Comparison of ENCODE assay signal across 1 cellular context in the genomic region with DNA sequence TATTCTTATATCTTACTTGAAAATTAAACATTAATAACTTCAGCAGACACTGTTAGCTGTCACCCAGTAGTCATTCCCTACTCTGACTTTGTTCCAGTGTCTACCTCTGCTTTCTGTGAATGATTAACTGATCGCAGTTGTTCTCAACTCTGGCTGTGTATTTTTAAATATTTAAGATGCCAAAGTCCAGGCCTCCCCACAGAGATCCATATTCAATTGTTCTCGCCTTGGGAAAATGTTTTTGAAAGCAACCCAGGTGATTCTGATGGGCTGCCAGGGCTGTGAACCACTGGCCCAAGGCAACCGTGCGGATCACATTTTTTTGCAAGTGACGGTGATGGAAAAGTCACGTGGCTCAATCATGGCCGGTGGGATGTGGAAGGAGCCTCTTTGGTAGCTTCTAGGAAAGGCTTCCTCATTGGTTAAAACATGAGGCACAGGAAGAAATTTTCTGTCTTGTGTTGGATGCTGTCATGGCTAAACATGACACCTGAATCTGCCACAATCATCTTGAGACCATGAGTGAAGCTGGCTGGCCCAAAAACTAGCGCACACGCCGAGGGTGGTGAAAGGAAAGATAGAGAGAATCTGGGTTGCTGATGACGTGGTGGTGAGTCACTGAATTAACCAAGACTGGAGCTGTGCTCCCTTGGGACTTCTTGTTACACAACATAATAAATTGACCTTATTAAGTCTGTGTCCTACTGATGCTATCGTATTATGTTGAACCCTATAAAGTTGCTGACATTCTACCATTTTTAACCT.
TF ChIP-seq lines count a peak whose summit lies in the region.

No MANE protein-coding gene starts in this region.

TF ChIP-seq in HepG2, 621 proteins besides CTCF, POLR2A, EP300 and RAD21 (continued from another document and continues in another):
- TF ChIP-seq, protein P1, sequence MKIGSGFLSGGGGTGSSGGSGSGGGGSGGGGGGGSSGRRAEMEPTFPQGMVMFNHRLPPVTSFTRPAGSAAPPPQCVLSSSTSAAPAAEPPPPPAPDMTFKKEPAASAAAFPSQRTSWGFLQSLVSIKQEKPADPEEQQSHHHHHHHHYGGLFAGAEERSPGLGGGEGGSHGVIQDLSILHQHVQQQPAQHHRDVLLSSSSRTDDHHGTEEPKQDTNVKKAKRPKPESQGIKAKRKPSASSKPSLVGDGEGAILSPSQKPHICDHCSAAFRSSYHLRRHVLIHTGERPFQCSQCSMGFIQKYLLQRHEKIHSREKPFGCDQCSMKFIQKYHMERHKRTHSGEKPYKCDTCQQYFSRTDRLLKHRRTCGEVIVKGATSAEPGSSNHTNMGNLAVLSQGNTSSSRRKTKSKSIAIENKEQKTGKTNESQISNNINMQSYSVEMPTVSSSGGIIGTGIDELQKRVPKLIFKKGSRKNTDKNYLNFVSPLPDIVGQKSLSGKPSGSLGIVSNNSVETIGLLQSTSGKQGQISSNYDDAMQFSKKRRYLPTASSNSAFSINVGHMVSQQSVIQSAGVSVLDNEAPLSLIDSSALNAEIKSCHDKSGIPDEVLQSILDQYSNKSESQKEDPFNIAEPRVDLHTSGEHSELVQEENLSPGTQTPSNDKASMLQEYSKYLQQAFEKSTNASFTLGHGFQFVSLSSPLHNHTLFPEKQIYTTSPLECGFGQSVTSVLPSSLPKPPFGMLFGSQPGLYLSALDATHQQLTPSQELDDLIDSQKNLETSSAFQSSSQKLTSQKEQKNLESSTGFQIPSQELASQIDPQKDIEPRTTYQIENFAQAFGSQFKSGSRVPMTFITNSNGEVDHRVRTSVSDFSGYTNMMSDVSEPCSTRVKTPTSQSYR (CRISPR knock-in tag; IDR thresholded peaks at IDR 0.05; ENCODE audit: borderline replicate concordance): no peak
- TF ChIP-seq GZF1 (CRISPR knock-in tag; IDR thresholded peaks at IDR 0.05): no peak
- peak in 1 of 2 experiments; percentile 25; a peak in 1 of 4 replicates for TF ChIP-seq KLF16 (CRISPR knock-in tag; IDR thresholded peaks at IDR 0.05)
- TF ChIP-seq, protein P2, sequence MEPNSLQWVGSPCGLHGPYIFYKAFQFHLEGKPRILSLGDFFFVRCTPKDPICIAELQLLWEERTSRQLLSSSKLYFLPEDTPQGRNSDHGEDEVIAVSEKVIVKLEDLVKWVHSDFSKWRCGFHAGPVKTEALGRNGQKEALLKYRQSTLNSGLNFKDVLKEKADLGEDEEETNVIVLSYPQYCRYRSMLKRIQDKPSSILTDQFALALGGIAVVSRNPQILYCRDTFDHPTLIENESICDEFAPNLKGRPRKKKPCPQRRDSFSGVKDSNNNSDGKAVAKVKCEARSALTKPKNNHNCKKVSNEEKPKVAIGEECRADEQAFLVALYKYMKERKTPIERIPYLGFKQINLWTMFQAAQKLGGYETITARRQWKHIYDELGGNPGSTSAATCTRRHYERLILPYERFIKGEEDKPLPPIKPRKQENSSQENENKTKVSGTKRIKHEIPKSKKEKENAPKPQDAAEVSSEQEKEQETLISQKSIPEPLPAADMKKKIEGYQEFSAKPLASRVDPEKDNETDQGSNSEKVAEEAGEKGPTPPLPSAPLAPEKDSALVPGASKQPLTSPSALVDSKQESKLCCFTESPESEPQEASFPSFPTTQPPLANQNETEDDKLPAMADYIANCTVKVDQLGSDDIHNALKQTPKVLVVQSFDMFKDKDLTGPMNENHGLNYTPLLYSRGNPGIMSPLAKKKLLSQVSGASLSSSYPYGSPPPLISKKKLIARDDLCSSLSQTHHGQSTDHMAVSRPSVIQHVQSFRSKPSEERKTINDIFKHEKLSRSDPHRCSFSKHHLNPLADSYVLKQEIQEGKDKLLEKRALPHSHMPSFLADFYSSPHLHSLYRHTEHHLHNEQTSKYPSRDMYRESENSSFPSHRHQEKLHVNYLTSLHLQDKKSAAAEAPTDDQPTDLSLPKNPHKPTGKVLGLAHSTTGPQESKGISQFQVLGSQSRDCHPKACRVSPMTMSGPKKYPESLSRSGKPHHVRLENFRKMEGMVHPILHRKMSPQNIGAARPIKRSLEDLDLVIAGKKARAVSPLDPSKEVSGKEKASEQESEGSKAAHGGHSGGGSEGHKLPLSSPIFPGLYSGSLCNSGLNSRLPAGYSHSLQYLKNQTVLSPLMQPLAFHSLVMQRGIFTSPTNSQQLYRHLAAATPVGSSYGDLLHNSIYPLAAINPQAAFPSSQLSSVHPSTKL (CRISPR knock-in tag; IDR thresholded peaks at IDR 0.05): peak; percentile 74; the same call in 1 of the 2 replicates
- no peak for TF ChIP-seq NRL (CRISPR knock-in tag; IDR thresholded peaks at IDR 0.05; ENCODE audit: borderline replicate concordance)
- TF ChIP-seq XBP1 (CRISPR knock-in tag; IDR thresholded peaks at IDR 0.05): no peak
- TF ChIP-seq, protein P3, sequence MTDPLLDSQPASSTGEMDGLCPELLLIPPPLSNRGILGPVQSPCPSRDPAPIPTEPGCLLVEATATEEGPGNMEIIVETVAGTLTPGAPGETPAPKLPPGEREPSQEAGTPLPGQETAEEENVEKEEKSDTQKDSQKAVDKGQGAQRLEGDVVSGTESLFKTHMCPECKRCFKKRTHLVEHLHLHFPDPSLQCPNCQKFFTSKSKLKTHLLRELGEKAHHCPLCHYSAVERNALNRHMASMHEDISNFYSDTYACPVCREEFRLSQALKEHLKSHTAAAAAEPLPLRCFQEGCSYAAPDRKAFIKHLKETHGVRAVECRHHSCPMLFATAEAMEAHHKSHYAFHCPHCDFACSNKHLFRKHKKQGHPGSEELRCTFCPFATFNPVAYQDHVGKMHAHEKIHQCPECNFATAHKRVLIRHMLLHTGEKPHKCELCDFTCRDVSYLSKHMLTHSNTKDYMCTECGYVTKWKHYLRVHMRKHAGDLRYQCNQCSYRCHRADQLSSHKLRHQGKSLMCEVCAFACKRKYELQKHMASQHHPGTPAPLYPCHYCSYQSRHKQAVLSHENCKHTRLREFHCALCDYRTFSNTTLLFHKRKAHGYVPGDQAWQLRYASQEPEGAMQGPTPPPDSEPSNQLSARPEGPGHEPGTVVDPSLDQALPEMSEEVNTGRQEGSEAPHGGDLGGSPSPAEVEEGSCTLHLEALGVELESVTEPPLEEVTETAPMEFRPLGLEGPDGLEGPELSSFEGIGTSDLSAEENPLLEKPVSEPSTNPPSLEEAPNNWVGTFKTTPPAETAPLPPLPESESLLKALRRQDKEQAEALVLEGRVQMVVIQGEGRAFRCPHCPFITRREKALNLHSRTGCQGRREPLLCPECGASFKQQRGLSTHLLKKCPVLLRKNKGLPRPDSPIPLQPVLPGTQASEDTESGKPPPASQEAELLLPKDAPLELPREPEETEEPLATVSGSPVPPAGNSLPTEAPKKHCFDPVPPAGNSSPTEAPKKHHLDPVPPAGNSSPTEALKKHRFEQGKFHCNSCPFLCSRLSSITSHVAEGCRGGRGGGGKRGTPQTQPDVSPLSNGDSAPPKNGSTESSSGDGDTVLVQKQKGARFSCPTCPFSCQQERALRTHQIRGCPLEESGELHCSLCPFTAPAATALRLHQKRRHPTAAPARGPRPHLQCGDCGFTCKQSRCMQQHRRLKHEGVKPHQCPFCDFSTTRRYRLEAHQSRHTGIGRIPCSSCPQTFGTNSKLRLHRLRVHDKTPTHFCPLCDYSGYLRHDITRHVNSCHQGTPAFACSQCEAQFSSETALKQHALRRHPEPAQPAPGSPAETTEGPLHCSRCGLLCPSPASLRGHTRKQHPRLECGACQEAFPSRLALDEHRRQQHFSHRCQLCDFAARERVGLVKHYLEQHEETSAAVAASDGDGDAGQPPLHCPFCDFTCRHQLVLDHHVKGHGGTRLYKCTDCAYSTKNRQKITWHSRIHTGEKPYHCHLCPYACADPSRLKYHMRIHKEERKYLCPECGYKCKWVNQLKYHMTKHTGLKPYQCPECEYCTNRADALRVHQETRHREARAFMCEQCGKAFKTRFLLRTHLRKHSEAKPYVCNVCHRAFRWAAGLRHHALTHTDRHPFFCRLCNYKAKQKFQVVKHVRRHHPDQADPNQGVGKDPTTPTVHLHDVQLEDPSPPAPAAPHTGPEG (CRISPR knock-in tag; IDR thresholded peaks at IDR 0.05): no peak
- no peak for TF ChIP-seq ZNF484 (CRISPR knock-in tag; IDR thresholded peaks at IDR 0.05; ENCODE audit: borderline replicate concordance, low read depth)
- no peak for TF ChIP-seq KDM4B (CRISPR knock-in tag; IDR thresholded peaks at IDR 0.05)
- no peak for TF ChIP-seq GPN1 (CRISPR knock-in tag; IDR thresholded peaks at IDR 0.05; ENCODE audit: borderline replicate concordance)
- TF ChIP-seq HOXA5 (CRISPR knock-in tag; IDR thresholded peaks at IDR 0.05): no peak
- TF ChIP-seq ZNF274 (CRISPR knock-in tag; IDR thresholded peaks at IDR 0.05): no peak
- TF ChIP-seq ZFP37 (CRISPR knock-in tag; IDR thresholded peaks at IDR 0.05; ENCODE audit: borderline replicate concordance): no peak
- no peak for TF ChIP-seq ZKSCAN1 (IDR thresholded peaks at IDR 0.05; ENCODE audit: low read length)
- TF ChIP-seq ZNF557 (CRISPR knock-in tag; IDR thresholded peaks at IDR 0.05): no peak
- TF ChIP-seq, protein P4, sequence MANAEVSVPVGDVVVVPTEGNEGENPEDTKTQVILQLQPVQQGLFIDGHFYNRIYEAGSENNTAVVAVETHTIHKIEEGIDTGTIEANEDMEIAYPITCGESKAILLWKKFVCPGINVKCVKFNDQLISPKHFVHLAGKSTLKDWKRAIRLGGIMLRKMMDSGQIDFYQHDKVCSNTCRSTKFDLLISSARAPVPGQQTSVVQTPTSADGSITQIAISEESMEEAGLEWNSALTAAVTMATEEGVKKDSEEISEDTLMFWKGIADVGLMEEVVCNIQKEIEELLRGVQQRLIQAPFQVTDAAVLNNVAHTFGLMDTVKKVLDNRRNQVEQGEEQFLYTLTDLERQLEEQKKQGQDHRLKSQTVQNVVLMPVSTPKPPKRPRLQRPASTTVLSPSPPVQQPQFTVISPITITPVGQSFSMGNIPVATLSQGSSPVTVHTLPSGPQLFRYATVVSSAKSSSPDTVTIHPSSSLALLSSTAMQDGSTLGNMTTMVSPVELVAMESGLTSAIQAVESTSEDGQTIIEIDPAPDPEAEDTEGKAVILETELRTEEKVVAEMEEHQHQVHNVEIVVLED (CRISPR knock-in tag; IDR thresholded peaks at IDR 0.05; ENCODE audit: borderline replicate concordance): no peak
- no peak for TF ChIP-seq IKZF1 (IDR thresholded peaks at IDR 0.05)
- TF ChIP-seq RBAK (CRISPR knock-in tag; IDR thresholded peaks at IDR 0.05): no peak
- TF ChIP-seq RORA (CRISPR knock-in tag; IDR thresholded peaks at IDR 0.05): no peak
- TF ChIP-seq HOXA9 (CRISPR knock-in tag; IDR thresholded peaks at IDR 0.05; ENCODE audit: borderline replicate concordance): no peak
- no peak for TF ChIP-seq MED13 (CRISPR knock-in tag; IDR thresholded peaks at IDR 0.05)
- no peak for TF ChIP-seq FOXP1 (IDR thresholded peaks at IDR 0.05)
- TF ChIP-seq FOXP1 (CRISPR knock-in tag; IDR thresholded peaks at IDR 0.05): peak; percentile 59
- TF ChIP-seq, protein P5, sequence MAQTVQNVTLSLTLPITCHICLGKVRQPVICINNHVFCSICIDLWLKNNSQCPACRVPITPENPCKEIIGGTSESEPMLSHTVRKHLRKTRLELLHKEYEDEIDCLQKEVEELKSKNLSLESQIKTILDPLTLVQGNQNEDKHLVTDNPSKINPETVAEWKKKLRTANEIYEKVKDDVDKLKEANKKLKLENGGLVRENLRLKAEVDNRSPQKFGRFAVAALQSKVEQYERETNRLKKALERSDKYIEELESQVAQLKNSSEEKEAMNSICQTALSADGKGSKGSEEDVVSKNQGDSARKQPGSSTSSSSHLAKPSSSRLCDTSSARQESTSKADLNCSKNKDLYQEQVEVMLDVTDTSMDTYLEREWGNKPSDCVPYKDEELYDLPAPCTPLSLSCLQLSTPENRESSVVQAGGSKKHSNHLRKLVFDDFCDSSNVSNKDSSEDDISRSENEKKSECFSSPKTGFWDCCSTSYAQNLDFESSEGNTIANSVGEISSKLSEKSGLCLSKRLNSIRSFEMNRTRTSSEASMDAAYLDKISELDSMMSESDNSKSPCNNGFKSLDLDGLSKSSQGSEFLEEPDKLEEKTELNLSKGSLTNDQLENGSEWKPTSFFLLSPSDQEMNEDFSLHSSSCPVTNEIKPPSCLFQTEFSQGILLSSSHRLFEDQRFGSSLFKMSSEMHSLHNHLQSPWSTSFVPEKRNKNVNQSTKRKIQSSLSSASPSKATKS (CRISPR knock-in tag; IDR thresholded peaks at IDR 0.05): no peak
- no peak for TF ChIP-seq ZNF329 (CRISPR knock-in tag; IDR thresholded peaks at IDR 0.05; ENCODE audit: low read depth)
- no peak for TF ChIP-seq ZNF564 (CRISPR knock-in tag; IDR thresholded peaks at IDR 0.05)
- TF ChIP-seq, protein P6, sequence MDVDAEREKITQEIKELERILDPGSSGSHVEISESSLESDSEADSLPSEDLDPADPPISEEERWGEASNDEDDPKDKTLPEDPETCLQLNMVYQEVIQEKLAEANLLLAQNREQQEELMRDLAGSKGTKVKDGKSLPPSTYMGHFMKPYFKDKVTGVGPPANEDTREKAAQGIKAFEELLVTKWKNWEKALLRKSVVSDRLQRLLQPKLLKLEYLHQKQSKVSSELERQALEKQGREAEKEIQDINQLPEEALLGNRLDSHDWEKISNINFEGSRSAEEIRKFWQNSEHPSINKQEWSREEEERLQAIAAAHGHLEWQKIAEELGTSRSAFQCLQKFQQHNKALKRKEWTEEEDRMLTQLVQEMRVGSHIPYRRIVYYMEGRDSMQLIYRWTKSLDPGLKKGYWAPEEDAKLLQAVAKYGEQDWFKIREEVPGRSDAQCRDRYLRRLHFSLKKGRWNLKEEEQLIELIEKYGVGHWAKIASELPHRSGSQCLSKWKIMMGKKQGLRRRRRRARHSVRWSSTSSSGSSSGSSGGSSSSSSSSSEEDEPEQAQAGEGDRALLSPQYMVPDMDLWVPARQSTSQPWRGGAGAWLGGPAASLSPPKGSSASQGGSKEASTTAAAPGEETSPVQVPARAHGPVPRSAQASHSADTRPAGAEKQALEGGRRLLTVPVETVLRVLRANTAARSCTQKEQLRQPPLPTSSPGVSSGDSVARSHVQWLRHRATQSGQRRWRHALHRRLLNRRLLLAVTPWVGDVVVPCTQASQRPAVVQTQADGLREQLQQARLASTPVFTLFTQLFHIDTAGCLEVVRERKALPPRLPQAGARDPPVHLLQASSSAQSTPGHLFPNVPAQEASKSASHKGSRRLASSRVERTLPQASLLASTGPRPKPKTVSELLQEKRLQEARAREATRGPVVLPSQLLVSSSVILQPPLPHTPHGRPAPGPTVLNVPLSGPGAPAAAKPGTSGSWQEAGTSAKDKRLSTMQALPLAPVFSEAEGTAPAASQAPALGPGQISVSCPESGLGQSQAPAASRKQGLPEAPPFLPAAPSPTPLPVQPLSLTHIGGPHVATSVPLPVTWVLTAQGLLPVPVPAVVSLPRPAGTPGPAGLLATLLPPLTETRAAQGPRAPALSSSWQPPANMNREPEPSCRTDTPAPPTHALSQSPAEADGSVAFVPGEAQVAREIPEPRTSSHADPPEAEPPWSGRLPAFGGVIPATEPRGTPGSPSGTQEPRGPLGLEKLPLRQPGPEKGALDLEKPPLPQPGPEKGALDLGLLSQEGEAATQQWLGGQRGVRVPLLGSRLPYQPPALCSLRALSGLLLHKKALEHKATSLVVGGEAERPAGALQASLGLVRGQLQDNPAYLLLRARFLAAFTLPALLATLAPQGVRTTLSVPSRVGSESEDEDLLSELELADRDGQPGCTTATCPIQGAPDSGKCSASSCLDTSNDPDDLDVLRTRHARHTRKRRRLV (CRISPR knock-in tag; IDR thresholded peaks at IDR 0.05): no peak
- TF ChIP-seq, protein P7, sequence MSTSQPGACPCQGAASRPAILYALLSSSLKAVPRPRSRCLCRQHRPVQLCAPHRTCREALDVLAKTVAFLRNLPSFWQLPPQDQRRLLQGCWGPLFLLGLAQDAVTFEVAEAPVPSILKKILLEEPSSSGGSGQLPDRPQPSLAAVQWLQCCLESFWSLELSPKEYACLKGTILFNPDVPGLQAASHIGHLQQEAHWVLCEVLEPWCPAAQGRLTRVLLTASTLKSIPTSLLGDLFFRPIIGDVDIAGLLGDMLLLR (CRISPR knock-in tag; IDR thresholded peaks at IDR 0.05): no peak
- TF ChIP-seq KLF11 (CRISPR knock-in tag; IDR thresholded peaks at IDR 0.05): no peak
- no peak for TF ChIP-seq ZNF354B (CRISPR knock-in tag; IDR thresholded peaks at IDR 0.05)
